ENCODE assay signal across 9 cellular contexts in the genomic region with DNA sequence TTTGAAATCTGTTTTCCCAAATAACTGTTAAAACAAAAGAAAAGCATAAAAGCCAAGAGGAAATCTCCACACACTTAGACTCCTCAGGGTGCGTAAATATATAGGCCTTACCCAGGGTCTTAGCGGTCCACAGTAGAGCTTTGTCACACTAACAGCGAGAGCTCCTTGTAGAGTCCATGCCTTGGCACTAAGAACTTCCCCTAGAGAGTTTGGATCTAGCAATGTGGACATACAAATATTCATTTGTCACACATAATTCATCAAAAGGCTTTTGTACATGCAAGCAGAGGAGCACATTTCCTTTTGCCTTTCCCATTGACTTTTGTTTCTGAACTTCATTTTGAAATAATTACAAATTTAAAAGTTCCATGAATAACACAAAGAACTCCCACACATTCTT.
"Had no signal": no experiment of that assay in that cellular context is flagged by ENCODE, and none has a peak within 500 bp of the region (broad histone marks: within the 10 kb centered on the region; RNA-seq: fewer than 3 reads in every experiment).

No MANE protein-coding gene starts in this region.

- H3K4me3 Mint-ChIP-seq: HFFc6, IgD-negative memory B cell had no signal

- ATAC-seq: HCT116 had no signal

- H3K4me1 Mint-ChIP-seq: IgD-negative memory B cell had no signal

- H3K27ac Mint-ChIP-seq: HFFc6, IgD-negative memory B cell had no signal

- H3K4me1 ChIP-seq: HAP-1 had no signal

- H3K4me3 ChIP-seq: GM23248, HAP-1 had no signal

- H3K9me3 ChIP-seq: HAP-1 had no signal

- H2AFZ ChIP-seq: GM23248 had no signal

- H3K27ac ChIP-seq: GM23248, HL-60 had no signal

- DNase-seq: GM23248, GOT3, H7, HFFc6, KBM-7 had no signal

- H3K27me3 Mint-ChIP-seq: IgD-negative memory B cell had no signal

- H3K9ac ChIP-seq: GM23248 had no signal

- H3K36me3 ChIP-seq: HAP-1 had no signal

- H3K9me3 Mint-ChIP-seq: HFFc6, IgD-negative memory B cell had no signal
